In the genomic region with DNA sequence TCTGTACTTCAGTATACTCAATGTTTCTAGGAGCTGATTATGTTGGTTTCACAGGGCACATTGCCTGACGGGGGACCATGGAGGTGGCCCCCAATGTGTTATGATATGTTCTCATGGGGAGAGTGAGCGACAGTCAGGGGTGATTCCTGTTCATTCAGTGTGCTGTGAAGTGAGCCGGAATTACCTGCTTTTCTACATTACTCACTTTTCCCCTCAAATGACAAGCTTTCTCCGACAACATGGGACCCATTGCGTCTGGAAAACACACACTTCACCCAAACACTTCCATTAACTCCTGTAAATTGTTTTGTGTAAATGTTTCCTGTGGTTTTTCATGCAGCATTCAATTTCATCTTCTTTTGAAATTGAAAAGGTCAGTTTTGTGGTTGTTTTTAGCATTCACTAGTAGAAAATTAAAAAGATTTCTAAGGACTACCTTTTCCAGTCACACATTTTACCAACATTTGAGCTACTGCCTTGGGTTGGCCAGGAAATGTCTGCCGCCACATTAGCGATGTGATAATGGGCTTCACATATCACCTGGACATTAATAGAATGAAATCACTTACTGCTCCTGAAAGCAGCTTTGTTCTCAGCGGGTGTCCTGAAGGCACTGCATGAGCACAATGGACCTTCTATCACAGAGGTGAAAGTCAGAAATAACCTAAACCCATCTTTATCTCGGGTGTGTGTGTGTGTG, we compare ENCODE assay signal across 1 cellular context.
TF ChIP-seq lines count a peak whose summit lies in the region.

No MANE protein-coding gene starts in this region.

TF ChIP-seq in GM23338, 12 proteins besides CTCF, POLR2A, EP300 and RAD21 (continued from another document):
- no peak for TF ChIP-seq ZNF462 (CRISPR knock-in tag; IDR thresholded peaks at IDR 0.05)
TF ChIP-seq in GM23338: peak in this region for 0.
